ENCODE assay signal across 8 cellular contexts in genomic region chr2:128318245-128318644, GRCh38. TPM values are rescaled to one million over a fixed set of nuclear protein-coding genes. Genes with fewer than 3 reads are reported as not detected.
DNase-seq lines count a peak whose midpoint lies in the region; ATAC-seq and TF ChIP-seq lines count a peak whose summit lies in the region.
"Not testable (repeated sequence)": the region's sequence is repeated elsewhere in the genome, so short reads cannot be mapped to it uniquely, and the experiment has no call there.

No MANE protein-coding gene starts in this region.

- peaks cover 23% of the 10 kb centered on the region for H3K27me3 ChIP-seq in GM23338 (ENCODE audit: insufficient read depth)
- H3K27me3 ChIP-seq in stomach smooth muscle (ENCODE audit: control insufficient read depth in 1 of 2, insufficient read depth in 2 of 2, low read length in 2 of 2): not testable (repeated sequence)

- not testable (repeated sequence) for H3K4me2 ChIP-seq in GM23338

- H2AFZ ChIP-seq in GM23338: not testable (repeated sequence)

- not testable (repeated sequence) for H3K4me1 ChIP-seq in ES-I3 (ENCODE audit: insufficient read depth, low read length)
- peaks cover 32% of the 10 kb centered on the region for H3K4me1 ChIP-seq in GM23338 (ENCODE audit: insufficient read depth)
- H3K4me1 ChIP-seq in mucosa of descending colon (ENCODE audit: low read depth): peaks cover 15% of the 10 kb centered on the region
- H3K4me1 ChIP-seq in stomach smooth muscle (ENCODE audit: control insufficient read depth, insufficient read depth, low read length): peaks cover 63% of the 10 kb centered on the region

- H3K36me3 ChIP-seq in ES-I3 (ENCODE audit: insufficient read depth, low read length); GM23338 (ENCODE audit: insufficient read depth); mucosa of descending colon (ENCODE audit: low read depth); stomach smooth muscle (ENCODE audit: control insufficient read depth in 2 of 2, insufficient read depth in 2 of 2, low read length in 2 of 2): not testable (repeated sequence)

- H3K4me3 ChIP-seq in GM23338: peak overlapping the region; percentile 94
- peak overlapping the region; percentile 83 for H3K4me3 ChIP-seq in fibroblast of pulmonary artery (replicated peaks; ENCODE audit: low read depth, low read length)
- not testable (repeated sequence) for H3K4me3 ChIP-seq in mucosa of descending colon
- H3K4me3 ChIP-seq in stomach smooth muscle (ENCODE audit: low read length in 2 of 2): peak overlapping the region; percentile 46 to 83

- TF ChIP-seq CTCF in GM23338 (conservative IDR thresholded peaks at IDR 0.05; ENCODE audit: low read depth in 2 of 2); fibroblast of pulmonary artery (IDR thresholded peaks at IDR 0.05; ENCODE audit: low read length, missing control alignments); mucosa of descending colon (IDR thresholded peaks at IDR 0.05): not testable (repeated sequence)

- not testable (repeated sequence) for H3K9me2 ChIP-seq in GM23338 (ENCODE audit: insufficient read depth)

- H3K4me3 Mint-ChIP-seq in GM23338: peak overlapping the region; percentile 68; the same call in 2 of the 3 replicates

- H3K36me3 Mint-ChIP-seq in GM23338 (ENCODE audit: low read depth): peaks cover 14% of the 10 kb centered on the region
- H3K36me3 Mint-ChIP-seq in activated naive CD4-positive, alpha-beta T cell treated with anti-CD3 and anti-CD28 coated beads, Interleukin-2, amount 50 U/mL, for 72 hours: not testable (repeated sequence)

- not testable (repeated sequence) for H3K27ac Mint-ChIP-seq in GM23338; activated naive CD4-positive, alpha-beta T cell treated with anti-CD3 and anti-CD28 coated beads, Interleukin-2, amount 50 U/mL, for 72 hours

- H3K79me2 ChIP-seq in GM23338 (replicated peaks; ENCODE audit: insufficient read depth): peaks cover 48% of the 10 kb centered on the region

- not testable (repeated sequence) for H3K9me3 Mint-ChIP-seq in GM23338; activated naive CD4-positive, alpha-beta T cell treated with anti-CD3 and anti-CD28 coated beads, Interleukin-2, amount 50 U/mL, for 72 hours

- H3K9ac ChIP-seq in ES-I3 (ENCODE audit: low read depth, low read length): peak overlapping the region; percentile 18; the same call in 1 of the 2 replicates
- not testable (repeated sequence) for H3K9ac ChIP-seq in stomach smooth muscle (ENCODE audit: low read length in 2 of 2)

- ATAC-seq in GM23338: not testable (repeated sequence)
- ATAC-seq in HG03469 (IDR thresholded peaks at IDR 0.05; ENCODE audit: unreplicated experiment) (peak; percentile 2), mucosa of descending colon (peak; percentile 1)
- ATAC-seq in activated naive CD4-positive, alpha-beta T cell treated with anti-CD3 and anti-CD28 coated beads, Interleukin-2, amount 50 U/mL, for 72 hours: peak; percentile 23 to 36

- peaks cover 27% of the 10 kb centered on the region for H3K27me3 Mint-ChIP-seq in GM23338 (ENCODE audit: insufficient read depth, low read depth, poor library complexity)

- intact Hi-C loops in mucosa of descending colon (cut with DNase I, micrococcal nuclease): not testable (repeated sequence)

- H3K27ac ChIP-seq in GM23338 (ENCODE audit: low read depth); stomach smooth muscle (ENCODE audit: low read length): not testable (repeated sequence)

- peaks cover 40% of the 10 kb centered on the region for H4K20me1 ChIP-seq in GM23338 (replicated peaks; ENCODE audit: insufficient read depth)

- DNase-seq in GM23338 (ENCODE audit: low spot score); fibroblast of pulmonary artery (ENCODE audit: low read depth); mucosa of descending colon: not testable (repeated sequence)
- DNase-seq in SIG-M5 treated with dmso at 0.1 percent for 504 hours (lab: John Stamatoyannopoulos, UW; ENCODE audit: unreplicated experiment): peak; percentile 12
- peak in 1 of 2 donors; percentile 62 for DNase-seq in activated naive CD4-positive, alpha-beta T cell treated with anti-CD3 and anti-CD28 coated beads, Interleukin-2, amount 50 U/mL, for 72 hours (ENCODE audit: low spot score in 2 of 2)

- H3K4me1 Mint-ChIP-seq in GM23338: peaks cover 42% of the 10 kb centered on the region

- not testable (repeated sequence) for H3K9me3 ChIP-seq in ES-I3 (ENCODE audit: control insufficient read depth, insufficient read depth, low read length); mucosa of descending colon; stomach smooth muscle (ENCODE audit: control insufficient read depth in 2 of 2, low read length in 2 of 2)

- not testable (repeated sequence) for H3F3A ChIP-seq in GM23338 (replicated peaks; ENCODE audit: low read depth)

RNA-seq across cellular contexts. Expression of gene HS6ST1, which starts 0.4 kb away (rescaled TPM):
- 76.4 and 106 TPM in 2 replicates for total RNA-seq in GM23338 (2014; rRNA removed; shearing (Covaris generic))
- polyA plus RNA-seq in GM23338 (2016; fragmentation: Nextera tagmentation; extraction: Ambion mirVana): 21.1 and 22.5 TPM in 2 replicates
- 10 to 100 TPM in 1 of 2 donors, 1 to 10 TPM in 1; 2.9 to 14.5 TPM for total RNA-seq in activated naive CD4-positive, alpha-beta T cell treated with anti-CD3 and anti-CD28 coated beads, Interleukin-2, amount 50 U/mL, for 72 hours
- 10 to 100 TPM; 30.8 to 39.6 (median 32.2) TPM for total RNA-seq in mucosa of descending colon
